In genomic region chr11:5123802-5124521, GRCh38 we compare ENCODE assay signal across 8 cellular contexts. TPM values are rescaled to one million over a fixed set of nuclear protein-coding genes. Genes with fewer than 3 reads are reported as not detected.
A peak's percentile ranks its signal among the peaks of the same experiment; 100 is the strongest.
DNase-seq lines count a peak whose midpoint lies in the region; ATAC-seq, FAIRE-seq and TF ChIP-seq lines count a peak whose summit lies in the region.

No MANE protein-coding gene starts in this region.

- H3K4me3 ChIP-seq in AG10803 (ENCODE audit: low read length), result no peak overlapping the region
- no peak overlapping the region for H3K4me3 ChIP-seq in mesenchymal stem cell (ENCODE audit: insufficient read depth in 1 of 2, low read depth in 1 of 2, low read length in 2 of 2)

- no peak overlapping the region for H4K8ac ChIP-seq in mesenchymal stem cell (ENCODE audit: low read length)

- no peak overlapping the region for H2BK120ac ChIP-seq in mesenchymal stem cell (ENCODE audit: low read depth, low read length)

- no peaks in the 10 kb centered on the region for H3K4me1 ChIP-seq in mesenchymal stem cell (ENCODE audit: control insufficient read depth, insufficient read depth, low read depth, low read length)

- H3K9me3 ChIP-seq in mesenchymal stem cell (ENCODE audit: control insufficient read depth, low read length), result no peaks in the 10 kb centered on the region

- no peak overlapping the region for H3K9ac ChIP-seq in mesenchymal stem cell (ENCODE audit: low read length)

- H2BK5ac ChIP-seq in mesenchymal stem cell (ENCODE audit: low read depth, low read length, poor library complexity, severe bottlenecking), result no peak overlapping the region

- no peaks in the 10 kb centered on the region for H3K79me1 ChIP-seq in mesenchymal stem cell (replicated peaks; ENCODE audit: low read length, poor library complexity, severe bottlenecking)

- H4K91ac ChIP-seq in mesenchymal stem cell (ENCODE audit: low read length), result no peak overlapping the region

- WGBS in mesenchymal stem cell, result 4% methylated on average over 2 of the region's 4 CpGs

- peak; percentile 90 for ATAC-seq in HG02981 (IDR thresholded peaks at IDR 0.05; ENCODE audit: unreplicated experiment)
- ATAC-seq in stimulated activated effector memory CD8-positive, alpha-beta T cell treated with anti-CD3 and anti-CD28 coated beads, Interleukin-12 subunit alpha, Interleukin-12 subunit beta, amount 100 ng/mL, for 72 hours, result peak; percentile 47

- H3K4ac ChIP-seq in mesenchymal stem cell (ENCODE audit: low read depth in 1 of 2, low read length in 2 of 2), result no peak overlapping the region

- no peak overlapping the region for H2AFZ ChIP-seq in mesenchymal stem cell (ENCODE audit: low read depth, low read length)

- H3K14ac ChIP-seq in mesenchymal stem cell (ENCODE audit: low read length in 2 of 2), result no peak overlapping the region

- no peak overlapping the region for H2AK5ac ChIP-seq in mesenchymal stem cell (ENCODE audit: low read length, severe bottlenecking)

- no peak overlapping the region for H3K27ac ChIP-seq in mesenchymal stem cell (ENCODE audit: low read length, poor library complexity, severe bottlenecking)

- H2BK12ac ChIP-seq in mesenchymal stem cell (ENCODE audit: low read length in 2 of 2), result no peak overlapping the region

- peak; percentile 83 for FAIRE-seq in GM18507 (lab: Jason Lieb, UNC)

- H3K4me3 Mint-ChIP-seq in stimulated activated effector memory CD8-positive, alpha-beta T cell treated with anti-CD3 and anti-CD28 coated beads, Interleukin-12 subunit alpha, Interleukin-12 subunit beta, amount 100 ng/mL, for 72 hours, result no peak overlapping the region

- H3K18ac ChIP-seq in mesenchymal stem cell (ENCODE audit: low read depth in 1 of 2, low read length in 2 of 2), result no peak overlapping the region

- peak; percentile 91 for TF ChIP-seq CTCF in AG10803 (conservative IDR thresholded peaks at IDR 0.05; ENCODE audit: low read length)

- no peaks in the 10 kb centered on the region for H3K4me1 Mint-ChIP-seq in stimulated activated effector memory CD8-positive, alpha-beta T cell treated with anti-CD3 and anti-CD28 coated beads, Interleukin-12 subunit alpha, Interleukin-12 subunit beta, amount 100 ng/mL, for 72 hours

- no peaks in the 10 kb centered on the region for H3K27me3 ChIP-seq in mesenchymal stem cell (ENCODE audit: control insufficient read depth in 1 of 2, insufficient read depth in 1 of 2, low read length in 2 of 2)

- no peak overlapping the region for H3K23ac ChIP-seq in mesenchymal stem cell (ENCODE audit: low read length in 2 of 2)

- DNase-seq in AG10803 (ENCODE audit: low read depth) (peak; percentile 80), GM18507 (ENCODE audit: extremely low spot score, insufficient read length, low read depth) (no peak), NCI-H2171 (lab: John Stamatoyannopoulos, UW) (peak; percentile 44), mesenchymal stem cell (peak; percentile 75)
- DNase-seq in activated CD4-positive, alpha-beta T cell treated with anti-CD3 and anti-CD28 coated beads for 4 hours, result peak; percentile 22 to 39
- peak; percentile 18 for DNase-seq in effector CD4-positive, alpha-beta T cell
- DNase-seq in stimulated activated effector memory CD8-positive, alpha-beta T cell treated with anti-CD3 and anti-CD28 coated beads, Interleukin-12 subunit alpha, Interleukin-12 subunit beta, amount 100 ng/mL, for 72 hours (ENCODE audit: low spot score in 2 of 2), result peak; percentile 6 to 56

- no peak overlapping the region for H2BK15ac ChIP-seq in mesenchymal stem cell (ENCODE audit: low read depth, poor library complexity, severe bottlenecking)

- H3K4me2 ChIP-seq in mesenchymal stem cell (ENCODE audit: low read length, poor library complexity, severe bottlenecking), result no peak overlapping the region

- H3K27ac Mint-ChIP-seq in stimulated activated effector memory CD8-positive, alpha-beta T cell treated with anti-CD3 and anti-CD28 coated beads, Interleukin-12 subunit alpha, Interleukin-12 subunit beta, amount 100 ng/mL, for 72 hours, result no peak overlapping the region

- no peaks in the 10 kb centered on the region for H3K36me3 Mint-ChIP-seq in stimulated activated effector memory CD8-positive, alpha-beta T cell treated with anti-CD3 and anti-CD28 coated beads, Interleukin-12 subunit alpha, Interleukin-12 subunit beta, amount 100 ng/mL, for 72 hours

- H3K9me3 Mint-ChIP-seq in stimulated activated effector memory CD8-positive, alpha-beta T cell treated with anti-CD3 and anti-CD28 coated beads, Interleukin-12 subunit alpha, Interleukin-12 subunit beta, amount 100 ng/mL, for 72 hours, result no peaks in the 10 kb centered on the region

- H3K36me3 ChIP-seq in mesenchymal stem cell (ENCODE audit: control insufficient read depth in 1 of 2, insufficient read depth in 2 of 2, low read depth in 1 of 2, low read length in 2 of 2), result no peaks in the 10 kb centered on the region

RNA-seq across cellular contexts. Expression of gene OR52A5, which starts 14.2 kb away (rescaled TPM):
- not detected for polyA plus RNA-seq in mesenchymal stem cell (2013, experiment 1 of 2)
- polyA plus RNA-seq in mesenchymal stem cell (2013, experiment 2 of 2), result not detected

RNA-seq across cellular contexts. Expression of gene OR52A1, which starts 30.6 kb away (rescaled TPM):
- not detected for polyA plus RNA-seq in mesenchymal stem cell (2013, experiment 1 of 2)
- not detected for polyA plus RNA-seq in mesenchymal stem cell (2013, experiment 2 of 2)

RNA-seq across cellular contexts. Expression of gene OR52E1, which starts 54.6 kb away (rescaled TPM):
- polyA plus RNA-seq in mesenchymal stem cell (2013, experiment 1 of 2), result not detected
- not detected for polyA plus RNA-seq in mesenchymal stem cell (2013, experiment 2 of 2)
